Comparison of ENCODE assay signal across 13 cellular contexts in genomic region chr9:94905606-94906005, GRCh38.
DNase-seq lines count a peak whose midpoint lies in the region; ATAC-seq and TF ChIP-seq lines count a peak whose summit lies in the region.
"Had no signal": no experiment of that assay in that cellular context is flagged by ENCODE, and none has a peak within 500 bp of the region (broad histone marks: within the 10 kb centered on the region; RNA-seq: fewer than 3 reads in every experiment).

No MANE protein-coding gene starts in this region.

- H3K27me3 ChIP-seq in GM23248 (replicated peaks; ENCODE audit: insufficient read depth) (no peaks in the 10 kb centered on the region), Caco-2 (replicated peaks; ENCODE audit: control insufficient read depth, insufficient read depth, low read length) (no peaks in the 10 kb centered on the region)
- H3K27me3 ChIP-seq: BLaER1 had no signal

- no TSS peak for BruUV-seq in Caco-2 (replicated peaks; lab: Mats Ljungman, UMichigan)

- H2AFZ ChIP-seq in GM23248 = no peak overlapping the region
- H2AFZ ChIP-seq: PC-9 had no signal

- H3K36me3 Mint-ChIP-seq in progenitor cell of endocrine pancreas (ENCODE audit: insufficient read depth) (peaks cover 1% of the 10 kb centered on the region), Caco-2 (ENCODE audit: insufficient read depth, unreplicated experiment) (no peaks in the 10 kb centered on the region)
- H3K36me3 Mint-ChIP-seq: IgD-negative memory B cell had no signal

- CTCF ChIA-PET in Caco-2 (lab: Charles Lee) = no interaction called here

- H3K4me1 Mint-ChIP-seq in progenitor cell of endocrine pancreas (ENCODE audit: low read depth) (peaks cover 62% of the 10 kb centered on the region), Caco-2 (ENCODE audit: low read depth, unreplicated experiment) (peaks cover 9% of the 10 kb centered on the region)

- H3K27me3 Mint-ChIP-seq in progenitor cell of endocrine pancreas (no peaks in the 10 kb centered on the region), Caco-2 (ENCODE audit: insufficient read depth, unreplicated experiment) (no peaks in the 10 kb centered on the region)
- H3K27me3 Mint-ChIP-seq: IgD-negative memory B cell had no signal

- H3K4me2 ChIP-seq in GM23248 (ENCODE audit: unreplicated experiment) = no peak overlapping the region
- H3K4me2 ChIP-seq: BLaER1, PC-9 had no signal

- DNase-seq in GM23248 (no peak), NCI-H2227 (lab: John Stamatoyannopoulos, UW; ENCODE audit: unreplicated experiment) (peak; percentile 10), ecto neural progenitor cell (ENCODE audit: low spot score) (peak; percentile 27), progenitor cell of endocrine pancreas (ENCODE audit: low spot score, unreplicated experiment) (no peak), coronary artery (ENCODE audit: low spot score) (no peak), Caco-2 (no peak)
- DNase-seq: NCI-H1436, NCI-H2081 treated with DMSO at 0.1 percent for 48 hours, NCI-H345 had no signal

- H3K4me3 Mint-ChIP-seq in progenitor cell of endocrine pancreas (ENCODE audit: low read depth) (no peak overlapping the region), Caco-2 (ENCODE audit: unreplicated experiment) (no peak overlapping the region)
- H3K4me3 Mint-ChIP-seq: IgD-negative memory B cell had no signal

- WGBS in GM23248 (ENCODE audit: low coverage in 1 of 2, low lambda C conversion rate in 2 of 2, missing lambda C conversion rate in 2 of 2), 2 experiments = 81 to 83% methylated on average over 2 of the region's 2 CpGs

- H3K27ac ChIP-seq in GM23248 = peak overlapping the region; percentile 79
- no peak overlapping the region for H3K27ac ChIP-seq in coronary artery
- H3K27ac ChIP-seq: BLaER1, PC-9 had no signal

- H3K79me2 ChIP-seq in GM23248 (ENCODE audit: insufficient read depth) = peaks cover 38% of the 10 kb centered on the region

- POLR2A ChIA-PET in Caco-2 (lab: Charles Lee) = no interaction called here

- H3K9me3 Mint-ChIP-seq in progenitor cell of endocrine pancreas (ENCODE audit: low read depth) (no peaks in the 10 kb centered on the region), Caco-2 (ENCODE audit: unreplicated experiment) (no peaks in the 10 kb centered on the region)
- H3K9me3 Mint-ChIP-seq: IgD-negative memory B cell had no signal

- H3K4me1 ChIP-seq in GM23248 (ENCODE audit: insufficient read depth) (peaks cover 49% of the 10 kb centered on the region), Caco-2 (peaks cover 15% of the 10 kb centered on the region)

- H3K36me3 ChIP-seq in GM23248 (ENCODE audit: low read depth) = no peaks in the 10 kb centered on the region
- H3K36me3 ChIP-seq in Caco-2 (ENCODE audit: control insufficient read depth, insufficient read depth, low read length) = no peaks in the 10 kb centered on the region

- no peaks in the 10 kb centered on the region for H3K9me3 ChIP-seq in GM23248 (ENCODE audit: low read depth)
- H3K9me3 ChIP-seq in Caco-2 = no peaks in the 10 kb centered on the region
- H3K9me3 ChIP-seq: BLaER1 had no signal

- in situ Hi-C loops in GM23248 (cut with MboI) = no loop called here

- peak overlapping the region; percentile 82 for H3K27ac Mint-ChIP-seq in progenitor cell of endocrine pancreas
- H3K27ac Mint-ChIP-seq in Caco-2 (ENCODE audit: unreplicated experiment) = no peak overlapping the region
- H3K27ac Mint-ChIP-seq: IgD-negative memory B cell had no signal

- peaks cover 46% of the 10 kb centered on the region for H3F3A ChIP-seq in GM23248 (ENCODE audit: insufficient read depth)

- no peak for ATAC-seq in HG03025 (IDR thresholded peaks at IDR 0.05; ENCODE audit: low FRiP score, unreplicated experiment)

- H3K4me3 ChIP-seq in GM23248 = peak overlapping the region; percentile 65; the same call in 1 of the 2 replicates
- H3K4me3 ChIP-seq in coronary artery = no peak overlapping the region
- no peak overlapping the region for H3K4me3 ChIP-seq in Caco-2 (ENCODE audit: low read depth, low read length)
- H3K4me3 ChIP-seq: BLaER1, PC-9 had no signal

- H3K9ac ChIP-seq in GM23248 = no peak overlapping the region
- H3K9ac ChIP-seq: BLaER1 had no signal

- H4K20me1 ChIP-seq in GM23248 (ENCODE audit: insufficient read depth) = no peaks in the 10 kb centered on the region
- H4K20me1 ChIP-seq: BLaER1 had no signal

- H3K9me2 ChIP-seq in GM23248 (ENCODE audit: insufficient read depth) = no peaks in the 10 kb centered on the region

- TF ChIP-seq CTCF in progenitor cell of endocrine pancreas (IDR thresholded peaks at IDR 0.05; ENCODE audit: unreplicated experiment) (no peak), coronary artery (IDR thresholded peaks at IDR 0.05) (no peak), Caco-2 (IDR thresholded peaks at IDR 0.05; ENCODE audit: insufficient read depth in 1 of 2, low read depth in 1 of 2, low read length in 1 of 2, severe bottlenecking in 1 of 2, unreplicated experiment in 1 of 2) (no peak)

- intact Hi-C loops in Caco-2 (cut with micrococcal nuclease; ENCODE audit: unreplicated experiment) = no loop called here

Comparison
In these comparisons a context has a peak if more than half of its experiments do, and no peak if none do; other contexts are left out.
1. DNase-seq: peak in NCI-H2227 (single experiment) and ecto neural progenitor cell (single experiment); none in GM23248 (single experiment), progenitor cell of endocrine pancreas (single experiment), coronary artery (single experiment) and Caco-2 (0 of 2).